Comparison of ENCODE assay signal across 19 cellular contexts in the genomic region with DNA sequence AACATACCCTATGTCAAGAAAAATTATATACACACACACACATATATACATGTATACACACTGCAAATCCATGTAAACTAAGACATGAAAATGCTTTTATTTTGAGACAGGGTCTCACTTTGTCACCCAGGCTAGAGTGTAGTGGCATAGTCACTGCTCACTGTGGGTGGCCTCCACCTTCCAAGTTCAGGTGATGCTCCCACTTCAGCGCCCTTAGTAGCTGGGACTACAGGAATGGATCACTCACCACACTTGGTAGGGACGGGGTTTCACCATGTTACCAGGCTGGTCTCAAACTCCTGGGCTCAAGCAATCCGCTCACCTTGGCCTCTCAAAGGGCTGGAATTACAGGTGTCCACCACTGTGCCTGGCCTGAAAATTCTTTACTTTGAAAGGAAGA.
DNase-seq lines count a peak whose midpoint lies in the region; ATAC-seq, FAIRE-seq and TF ChIP-seq lines count a peak whose summit lies in the region.
"Had no signal": no experiment of that assay in that cellular context is flagged by ENCODE, and none has a peak within 500 bp of the region (broad histone marks: within the 10 kb centered on the region; RNA-seq: fewer than 3 reads in every experiment).

No MANE protein-coding gene starts in this region.

- no peak overlapping the region for H3K27ac ChIP-seq in H1 (ENCODE audit: low read depth, low read length)

- peaks cover 6% of the 10 kb centered on the region for H3K4me1 Mint-ChIP-seq in activated T-cell treated with anti-CD3 and anti-CD28 coated beads, Interleukin-2, amount 50 U/mL, for 4 hours (ENCODE audit: low read depth)
- peaks cover 6% of the 10 kb centered on the region for H3K4me1 Mint-ChIP-seq in activated T-cell treated with anti-CD3 and anti-CD28 coated beads, Interleukin-2, amount 50 U/mL, for 72 hours (ENCODE audit: low read depth)
- H3K4me1 Mint-ChIP-seq: CD4-positive, alpha-beta memory T cell had no signal

- no peak for TF ChIP-seq POLR2A in H1 (IDR thresholded peaks at IDR 0.05; ENCODE audit: control extremely low read depth in 1 of 2, low read depth in 2 of 2, low read length in 2 of 2)

- no peak overlapping the region for H3K56ac ChIP-seq in H1 (replicated peaks; ENCODE audit: insufficient read length, low read depth, low read length)

- H4K20me1 ChIP-seq in H1 (replicated peaks in 1 of 2; ENCODE audit: control insufficient read depth in 1 of 2, insufficient read depth in 2 of 2, low read length in 2 of 2), result no peaks in the 10 kb centered on the region

- H3K23ac ChIP-seq in H1 (ENCODE audit: insufficient read length), result no peak overlapping the region

- H2BK20ac ChIP-seq in H1 (ENCODE audit: low read length), result no peak overlapping the region

- H2BK12ac ChIP-seq in H1 (ENCODE audit: low read depth, low read length), result no peak overlapping the region

- 0 out of 2 replicates have a peak overlapping the region, but pooled peaks have one; percentile 53 for H2AK5ac ChIP-seq in H1 (ENCODE audit: low read depth, low read length)

- H2BK120ac ChIP-seq in H1 (replicated peaks; ENCODE audit: low read depth, low read length), result no peak overlapping the region

- no peak overlapping the region for H4K91ac ChIP-seq in H1 (replicated peaks; ENCODE audit: insufficient read length, low read length)

- no peak overlapping the region for H2AFZ ChIP-seq in H1 (ENCODE audit: low read length)
- H2AFZ ChIP-seq: GM23338 had no signal

- ATAC-seq in activated T-cell treated with anti-CD3 and anti-CD28 coated beads, Interleukin-2, amount 50 U/mL, for 4 hours, result peak; percentile 8 to 29
- no peak for ATAC-seq in activated T-cell treated with anti-CD3 and anti-CD28 coated beads, Interleukin-2, amount 50 U/mL, for 72 hours (replicated peaks in 1 of 2)
- ATAC-seq: GM23338 had no signal

- no peak for TF ChIP-seq EP300 in H1 (IDR thresholded peaks at IDR 0.05; ENCODE audit: borderline replicate concordance in 1 of 2, low read depth in 2 of 2, low read length in 2 of 2)

- H4K5ac ChIP-seq in H1 (ENCODE audit: insufficient read length, low read depth, low read length), result no peak overlapping the region

- H3K79me1 ChIP-seq in H1 (ENCODE audit: low read depth, low read length), result no peaks in the 10 kb centered on the region

- CTCF ChIA-PET in H1 (lab: Charles Lee; ENCODE audit: partially characterized antibody), result no interaction called here

- H3K27me3 ChIP-seq in H1 (replicated peaks in 1 of 4; ENCODE audit: control insufficient read depth in 3 of 4, extremely low read depth in 1 of 4, insufficient read depth in 3 of 4, low read length in 3 of 4), result no peaks in the 10 kb centered on the region

- H3K4me2 ChIP-seq in H1 (ENCODE audit: insufficient read depth in 1 of 2, low read depth in 2 of 2, low read length in 2 of 2), result no peak overlapping the region

- no peak overlapping the region for H2BK15ac ChIP-seq in H1 (ENCODE audit: low read length)

- no peak overlapping the region for H3K4me3 Mint-ChIP-seq in activated T-cell treated with anti-CD3 and anti-CD28 coated beads, Interleukin-2, amount 50 U/mL, for 4 hours
- no peak overlapping the region for H3K4me3 Mint-ChIP-seq in activated T-cell treated with anti-CD3 and anti-CD28 coated beads, Interleukin-2, amount 50 U/mL, for 72 hours
- H3K4me3 Mint-ChIP-seq: CD4-positive, alpha-beta memory T cell; GM23338; HFFc6 had no signal

- TF ChIP-seq RAD21 in H1 (IDR thresholded peaks at IDR 0.05 in 1 of 2, conservative IDR thresholded peaks at IDR 0.05 in 1 of 2; ENCODE audit: low read depth in 2 of 2, low read length in 2 of 2), result no peak

- no peak overlapping the region for H3K27ac Mint-ChIP-seq in activated T-cell treated with anti-CD3 and anti-CD28 coated beads, Interleukin-2, amount 50 U/mL, for 72 hours
- H3K27ac Mint-ChIP-seq: CD4-positive, alpha-beta memory T cell; HFFc6 had no signal

- POLR2A ChIA-PET in H1 (lab: Charles Lee; ENCODE audit: partially characterized antibody), result no interaction called here

- no peaks in the 10 kb centered on the region for H3K79me2 ChIP-seq in H1 (ENCODE audit: control insufficient read depth in 1 of 2, insufficient read depth in 2 of 2, low read length in 2 of 2)

- DNase-seq in activated T-cell treated with anti-CD3 and anti-CD28 coated beads, Interleukin-2, amount 50 U/mL, for 4 hours, result no peak
- DNase-seq in activated T-cell treated with anti-CD3 and anti-CD28 coated beads, Interleukin-2, amount 50 U/mL, for 72 hours, result no peak
- peak; percentile 4 for DNase-seq in stimulated activated CD4-positive, alpha-beta T cell treated with anti-CD3 and anti-CD28 coated beads, Interleukin-1b, Interleukin-23, amount 100 ng/mL, for 48 hours
- DNase-seq in stimulated activated CD4-positive, alpha-beta T cell treated with anti-CD3 and anti-CD28 coated beads, Interleukin-2, amount 100 ng/mL, for 48 hours, result no peak
- DNase-seq in H1 (ENCODE audit: low read depth in 1 of 2, low spot score in 2 of 2) (no peak), T1000 (lab: John Stamatoyannopoulos, UW) (no peak)
- DNase-seq: C1 segment of cervical spinal cord; Calu3; CD4-positive, alpha-beta memory T cell; COR-L47; DMS53; DMS79 treated with DMSO at 0.1 percent for 48 hours; GF-D8; HFFc6 had no signal

- H3K27me3 Mint-ChIP-seq in activated T-cell treated with anti-CD3 and anti-CD28 coated beads, Interleukin-2, amount 50 U/mL, for 4 hours (ENCODE audit: low read depth), result no peaks in the 10 kb centered on the region
- H3K27me3 Mint-ChIP-seq in activated T-cell treated with anti-CD3 and anti-CD28 coated beads, Interleukin-2, amount 50 U/mL, for 72 hours (ENCODE audit: low read depth), result peaks cover 4% of the 10 kb centered on the region

- H3K36me3 ChIP-seq in H1 (ENCODE audit: control insufficient read depth in 2 of 4, insufficient read depth in 4 of 4, low read length in 3 of 4), result peaks cover 0 to 3% (median 0%) of the 10 kb centered on the region in 4 experiments; a peak in 1 of 8 replicates
- H3K36me3 ChIP-seq: HAP-1 had no signal

- TF ChIP-seq CTCF in H1 (IDR thresholded peaks at IDR 0.05; ENCODE audit: control extremely low read depth in 1 of 3, insufficient read depth in 1 of 3, low read depth in 1 of 3, low read length in 3 of 3), result no peak

- H3K4ac ChIP-seq in H1 (replicated peaks; ENCODE audit: insufficient read length, low read depth, low read length), result no peak overlapping the region

- H3K4me3 ChIP-seq in H1 (ENCODE audit: extremely low read depth in 1 of 4, insufficient read depth in 2 of 4, low read depth in 3 of 4, low read length in 4 of 4), result no peak overlapping the region
- H3K4me3 ChIP-seq: GM23338, HAP-1 had no signal

- H3K14ac ChIP-seq in H1 (ENCODE audit: insufficient read length), result no peak overlapping the region

- H3K9ac ChIP-seq in H1 (replicated peaks in 1 of 4; ENCODE audit: extremely low read depth in 1 of 4, low read depth in 3 of 4, low read length in 3 of 4), result no peak overlapping the region

- 86% methylated on average over 3 of the region's 3 CpGs; no CpG with 5 or more reads in 1 of the 2 experiments for WGBS in H1 (ENCODE audit: extremely low coverage in 1 of 2, insufficient coverage in 1 of 2, insufficient read length in 1 of 2, insufficient replicate concordance in 2 of 2, low coverage in 1 of 2, low lambda C conversion rate in 2 of 2, missing lambda C conversion rate in 1 of 2), 2 experiments

- no peak overlapping the region for H4K8ac ChIP-seq in H1 (ENCODE audit: extremely low read depth, insufficient read depth, low read length)

- H3K18ac ChIP-seq in H1 (ENCODE audit: extremely low read depth, low read length), result no peak overlapping the region

- no peak for FAIRE-seq in H1 (lab: Jason Lieb, UNC)
- FAIRE-seq: GM12891, GM18507, H54 had no signal

- H3K23me2 ChIP-seq in H1 (ENCODE audit: low read depth, low read length), result no peaks in the 10 kb centered on the region

- H2BK5ac ChIP-seq in H1 (ENCODE audit: low read depth, low read length), result no peak overlapping the region

- no peaks in the 10 kb centered on the region for H3K36me3 Mint-ChIP-seq in activated T-cell treated with anti-CD3 and anti-CD28 coated beads, Interleukin-2, amount 50 U/mL, for 4 hours (ENCODE audit: insufficient read depth)
- H3K36me3 Mint-ChIP-seq in activated T-cell treated with anti-CD3 and anti-CD28 coated beads, Interleukin-2, amount 50 U/mL, for 72 hours (ENCODE audit: insufficient read depth in 2 of 2), result peaks cover 6 to 8% of the 10 kb centered on the region in 2 donors
- H3K36me3 Mint-ChIP-seq: CD4-positive, alpha-beta memory T cell had no signal

- H3K9me3 Mint-ChIP-seq in activated T-cell treated with anti-CD3 and anti-CD28 coated beads, Interleukin-2, amount 50 U/mL, for 4 hours, result peaks cover 13% of the 10 kb centered on the region
- H3K9me3 Mint-ChIP-seq in activated T-cell treated with anti-CD3 and anti-CD28 coated beads, Interleukin-2, amount 50 U/mL, for 72 hours, result peaks cover 10 to 12% of the 10 kb centered on the region in 2 donors

- no peaks in the 10 kb centered on the region for H3K4me1 ChIP-seq in H1 (replicated peaks in 1 of 4; ENCODE audit: control insufficient read depth in 3 of 4, insufficient read depth in 4 of 4, low read length in 3 of 4)
- H3K4me1 ChIP-seq: HAP-1 had no signal

- H3K9me3 ChIP-seq in H1 (ENCODE audit: insufficient read depth in 2 of 2, low read depth in 1 of 2, low read length in 1 of 2), result peaks cover 3 to 10% of the 10 kb centered on the region in 2 experiments; a peak in 2 of 4 replicates
- H3K9me3 ChIP-seq: HAP-1 had no signal

TF ChIP-seq in H1, 55 proteins besides CTCF, POLR2A, EP300 and RAD21 (continues in another document):
- TF ChIP-seq POLR2AphosphoS5 (IDR thresholded peaks at IDR 0.05; ENCODE audit: low read depth, low read length) (no peak), TAF1 (IDR thresholded peaks at IDR 0.05; ENCODE audit: low read depth, low read length) (no peak), EZH2 (IDR thresholded peaks at IDR 0.05; ENCODE audit: low read depth, low read length, severe bottlenecking) (no peak), CBX8 (IDR thresholded peaks at IDR 0.05; ENCODE audit: borderline replicate concordance, low read depth, low read length) (no peak), SP2 (IDR thresholded peaks at IDR 0.05; ENCODE audit: low read length) (no peak), RNF2 (IDR thresholded peaks at IDR 0.05; ENCODE audit: borderline replicate concordance, low read depth, low read length, missing control alignments, poor library complexity, severe bottlenecking) (no peak), TEAD4 (IDR thresholded peaks at IDR 0.05; ENCODE audit: low read depth, low read length) (no peak), CHD2 (IDR thresholded peaks at IDR 0.05; ENCODE audit: low read length) (no peak), CREB1 (IDR thresholded peaks at IDR 0.05) (no peak), SP1 (IDR thresholded peaks at IDR 0.05; ENCODE audit: low read depth, low read length) (no peak), MAFK (IDR thresholded peaks at IDR 0.05; ENCODE audit: low read depth, low read length) (no peak), KDM1A (IDR thresholded peaks at IDR 0.05; ENCODE audit: borderline replicate concordance, low read length) (no peak), ZNF274 (IDR thresholded peaks at IDR 0.05; ENCODE audit: borderline replicate concordance, extremely low read depth, low read length) (no peak), SIRT6 (IDR thresholded peaks at IDR 0.05; ENCODE audit: low read length) (no peak)

Comparison
In these comparisons a context has a peak if more than half of its experiments do, and no peak if none do; other contexts are left out.
1. ATAC-seq: peak in activated T-cell treated with anti-CD3 and anti-CD28 coated beads, Interleukin-2, amount 50 U/mL, for 4 hours (2 of 2); none in activated T-cell treated with anti-CD3 and anti-CD28 coated beads, Interleukin-2, amount 50 U/mL, for 72 hours (0 of 2).